In genomic region chr18:8709248-8710059, GRCh38 we compare ENCODE assay signal across 22 cellular contexts. TPM values are rescaled to one million over a fixed set of nuclear protein-coding genes. Genes with fewer than 3 reads are reported as not detected.
A peak's percentile ranks its signal among the peaks of the same experiment; 100 is the strongest.
DNase-seq lines count a peak whose midpoint lies in the region; ATAC-seq, FAIRE-seq and TF ChIP-seq lines count a peak whose summit lies in the region.
"Had no signal": no experiment of that assay in that cellular context is flagged by ENCODE, and none has a peak within 500 bp of the region (broad histone marks: within the 10 kb centered on the region; RNA-seq: fewer than 3 reads in every experiment).

No MANE protein-coding gene starts in this region.

- H3K9ac ChIP-seq in adipocyte (ENCODE audit: low read length) (no peak overlapping the region), SK-N-SH (no peak overlapping the region)
- H3K9ac ChIP-seq: parathyroid adenoma had no signal

- H3K4me2 ChIP-seq in SK-N-SH = no peak overlapping the region; the same call in 1 of the 2 replicates

- TF ChIP-seq RAD21 in SK-N-SH (IDR thresholded peaks at IDR 0.05; ENCODE audit: low read length) = no peak

- ATAC-seq in activated CD4-positive, alpha-beta T cell treated with anti-CD3 and anti-CD28 coated beads for 36 hours = no peak
- ATAC-seq: foreskin keratinocyte had no signal

- H4K20me1 ChIP-seq in SK-N-SH (ENCODE audit: insufficient read depth) = peaks cover 49% of the 10 kb centered on the region

- H3K9me3 ChIP-seq in HEK293 (ENCODE audit: control insufficient read depth, insufficient read depth, low read depth, low read length) = no peaks in the 10 kb centered on the region
- no peaks in the 10 kb centered on the region for H3K9me3 ChIP-seq in adipocyte (ENCODE audit: control insufficient read depth, low read length)
- no peaks in the 10 kb centered on the region for H3K9me3 ChIP-seq in vagina
- no peaks in the 10 kb centered on the region for H3K9me3 ChIP-seq in SK-N-SH
- H3K9me3 ChIP-seq: Caco-2, MG63, testis had no signal

- H3K4me3 ChIP-seq in HEK293 (ENCODE audit: low read depth, low read length) (no peak overlapping the region), adipocyte (ENCODE audit: low read length) (no peak overlapping the region), vagina (no peak overlapping the region), SK-N-SH (ENCODE audit: low read depth in 2 of 2, low read length in 1 of 2) (peak overlapping the region in 1 of 2 experiments; percentile 2; a peak in 1 of 4 replicates)
- H3K4me3 ChIP-seq: MG63, testis had no signal

- peaks cover 82% of the 10 kb centered on the region for H3K79me2 ChIP-seq in SK-N-SH (ENCODE audit: insufficient read depth)
- H3K79me2 ChIP-seq: parathyroid adenoma had no signal

- H3K27ac ChIP-seq in HEK293 (ENCODE audit: extremely low read depth, low read depth, low read length) = no peak overlapping the region
- peak overlapping the region; percentile 47 for H3K27ac ChIP-seq in vagina
- no peak overlapping the region for H3K27ac ChIP-seq in SK-N-SH (ENCODE audit: low read depth in 2 of 2, low read length in 1 of 2)
- H3K27ac ChIP-seq: foreskin keratinocyte, HL-60, parathyroid adenoma had no signal

- H2AFZ ChIP-seq in SK-N-SH (ENCODE audit: low read depth) = no peak overlapping the region
- H2AFZ ChIP-seq: parathyroid adenoma had no signal

- DNase-seq in adipocyte (ENCODE audit: low read depth) = peak; percentile 28
- peak; percentile 3 for DNase-seq in inferior parietal cortex (ENCODE audit: extremely low spot score)
- peak in 1 of 2 donors; percentile 10 for DNase-seq in vagina (ENCODE audit: extremely low spot score in 2 of 2)
- no peak for DNase-seq in SK-N-SH
- DNase-seq in activated CD4-positive, alpha-beta T cell treated with anti-CD3 and anti-CD28 coated beads for 36 hours = no peak
- DNase-seq in D721Med (ENCODE audit: insufficient read length, low spot score) = no peak
- DNase-seq: activated CD4-positive, alpha-beta T cell treated with anti-CD3 and anti-CD28 coated beads, Interleukin-2, amount 50 U/mL, for 48 hours; amniotic stem cell; Caco-2; caudate nucleus; foreskin keratinocyte; MG63; NCI-H1436 treated with DMSO at 0.1 percent for 48 hours; NCI-H2171 treated with DMSO at 0.1 percent for 48 hours; SHP77; testis had no signal

- H3K9me3 Mint-ChIP-seq in activated CD4-positive, alpha-beta T cell treated with anti-CD3 and anti-CD28 coated beads for 36 hours (ENCODE audit: low read depth) = no peaks in the 10 kb centered on the region
- H3K9me3 Mint-ChIP-seq: T-helper 1 cell treated with Interleukin-12 subunit alpha and Interleukin-12 subunit beta and Interleukin-4 antibody, amounts not matched to agents 30 μg/mL and 1 μg/mL, for 36 hours had no signal

- TF ChIP-seq CTCF in HEK293 (tag by site-specific recombination; IDR thresholded peaks at IDR 0.05) (no peak), vagina (IDR thresholded peaks at IDR 0.05) (no peak), SK-N-SH (IDR thresholded peaks at IDR 0.05) (no peak), D721Med (IDR thresholded peaks at IDR 0.05; ENCODE audit: insufficient read depth, missing control alignments) (no peak)

- H3F3A ChIP-seq in SK-N-SH (replicated peaks; ENCODE audit: insufficient read depth) = no peaks in the 10 kb centered on the region

- H3K4me1 Mint-ChIP-seq in activated CD4-positive, alpha-beta T cell treated with anti-CD3 and anti-CD28 coated beads for 36 hours = peaks cover 6% of the 10 kb centered on the region

- H3K4me3 Mint-ChIP-seq in activated CD4-positive, alpha-beta T cell treated with anti-CD3 and anti-CD28 coated beads for 36 hours = no peak overlapping the region
- H3K4me3 Mint-ChIP-seq: B cell; T-helper 1 cell treated with Interleukin-12 subunit alpha and Interleukin-12 subunit beta and Interleukin-4 antibody, amounts not matched to agents 30 μg/mL and 1 μg/mL, for 36 hours had no signal

- intact Hi-C loops in vagina (cut with DNase I) = no loop called here
- intact Hi-C loops in activated CD4-positive, alpha-beta T cell treated with anti-CD3 and anti-CD28 coated beads for 36 hours (cut with DNase I, micrococcal nuclease) = loop anchor here (5.0 to 10.0 kb wide), 3 partner anchors 435 to 1142 kb away; partner anchors contain the start of genes PTPRM (in 1 of the 2) and TWSG1 (in 1 of the 2)

- H3K36me3 ChIP-seq in HEK293 (ENCODE audit: control insufficient read depth in 2 of 2, insufficient read depth in 1 of 2, low read length in 2 of 2) (no peaks in the 10 kb centered on the region), adipocyte (ENCODE audit: control insufficient read depth, insufficient read depth, low read length, severe bottlenecking) (no peaks in the 10 kb centered on the region), vagina (no peaks in the 10 kb centered on the region), SK-N-SH (replicated peaks in 1 of 2; ENCODE audit: control insufficient read depth in 1 of 2, insufficient read depth in 2 of 2, low read length in 1 of 2) (peaks cover 6 to 11% of the 10 kb centered on the region in 2 experiments)

- no peaks in the 10 kb centered on the region for H3K36me3 Mint-ChIP-seq in activated CD4-positive, alpha-beta T cell treated with anti-CD3 and anti-CD28 coated beads for 36 hours (ENCODE audit: low read depth)

- H3K27me3 Mint-ChIP-seq in activated CD4-positive, alpha-beta T cell treated with anti-CD3 and anti-CD28 coated beads for 36 hours = peaks cover 27% of the 10 kb centered on the region

- POLR2A ChIA-PET in HEK293 (lab: Yijun Ruan, JAX) = interaction anchor here (0.7 kb wide), 1 partner anchor 196 kb away, joined by 10 read pairs; no protein-coding TSS in a partner anchor
- POLR2A ChIA-PET in SK-N-SH (lab: Yijun Ruan, JAX) = interaction anchor here (2.9 kb wide), 1 partner anchor 57 kb away, joined by 18 read pairs; no protein-coding TSS in a partner anchor
- POLR2A ChIA-PET in activated CD4-positive, alpha-beta T cell treated with anti-CD3 and anti-CD28 coated beads for 36 hours (lab: Charles Lee) = no interaction called here

- no peak for FAIRE-seq in D721Med (lab: Jason Lieb, UNC)
- FAIRE-seq: keratinocyte had no signal

- TF ChIP-seq EP300 in SK-N-SH (IDR thresholded peaks at IDR 0.05; ENCODE audit: borderline replicate concordance in 1 of 2, low read depth in 1 of 2, low read length in 1 of 2) = no peak

- CTCF ChIA-PET in HEK293 (lab: Yijun Ruan, JAX) = interaction anchor here (1.3 to 2.7 kb wide), 4 partner anchors 11 to 438 kb away, joined by 3 to 17 read pairs (median 8); no protein-coding TSS in a partner anchor
- CTCF ChIA-PET in SK-N-SH (lab: Yijun Ruan, JAX) = interaction anchor here (2.7 kb wide), 1 partner anchor 77 kb away, joined by 7 read pairs; no protein-coding TSS in a partner anchor
- CTCF ChIA-PET in activated CD4-positive, alpha-beta T cell treated with anti-CD3 and anti-CD28 coated beads for 36 hours (lab: Charles Lee) = interaction anchor here (0.7 to 1.0 kb wide), 2 partner anchors 13 to 25 kb away, joined by 3 read pairs; no protein-coding TSS in a partner anchor

- H3K27me3 ChIP-seq in adipocyte (replicated peaks; ENCODE audit: control insufficient read depth, insufficient read depth, low read length) (no peaks in the 10 kb centered on the region), vagina (no peaks in the 10 kb centered on the region), SK-N-SH (ENCODE audit: insufficient read depth) (no peaks in the 10 kb centered on the region)
- H3K27me3 ChIP-seq: foreskin keratinocyte, MG63, testis had no signal

- H3K27ac Mint-ChIP-seq in activated CD4-positive, alpha-beta T cell treated with anti-CD3 and anti-CD28 coated beads for 36 hours = no peak overlapping the region
- H3K27ac Mint-ChIP-seq: B cell; T-helper 1 cell treated with Interleukin-12 subunit alpha and Interleukin-12 subunit beta and Interleukin-4 antibody, amounts not matched to agents 30 μg/mL and 1 μg/mL, for 36 hours had no signal

- 95% methylated on average over 14 of the region's 14 CpGs for WGBS in SK-N-SH (ENCODE audit: low lambda C conversion rate)

- no peaks in the 10 kb centered on the region; the same call in 1 of the 2 replicates for H3K4me1 ChIP-seq in HEK293 (ENCODE audit: control insufficient read depth, insufficient read depth, low read length)
- H3K4me1 ChIP-seq in adipocyte (ENCODE audit: control insufficient read depth, insufficient read depth, low read length) = peaks cover 9% of the 10 kb centered on the region
- H3K4me1 ChIP-seq in vagina = peaks cover 22% of the 10 kb centered on the region
- H3K4me1 ChIP-seq in SK-N-SH (ENCODE audit: control insufficient read depth in 1 of 2, insufficient read depth in 2 of 2, low read depth in 1 of 2, low read length in 1 of 2) = peaks cover under 1 to 22% of the 10 kb centered on the region in 2 experiments; a peak in 2 of 4 replicates
- H3K4me1 ChIP-seq: foreskin keratinocyte had no signal

- TF ChIP-seq POLR2A in vagina (IDR thresholded peaks at IDR 0.05) = no peak

- H3K9me2 ChIP-seq in SK-N-SH = no peaks in the 10 kb centered on the region

TF ChIP-seq in HEK293, 187 proteins besides CTCF, POLR2A, EP300 and RAD21 (continues in another document):
- TF ChIP-seq ZNF121 (tag by site-specific recombination; IDR thresholded peaks at IDR 0.05) (0 out of 2 replicates have a peak, but pooled peaks have one; percentile 21), ZNF530 (tag by site-specific recombination; IDR thresholded peaks at IDR 0.05; ENCODE audit: low read depth) (no peak)

TF ChIP-seq in SK-N-SH, 30 proteins besides CTCF, POLR2A, EP300 and RAD21 (continues in another document):
- TF ChIP-seq CHD2 (IDR thresholded peaks at IDR 0.05; ENCODE audit: low read length, partially characterized antibody) = no peak
- no peak for TF ChIP-seq IRF3 (IDR thresholded peaks at IDR 0.05; ENCODE audit: low read depth, low read length)

RNA-seq across cellular contexts. Expression of gene MTCL1, which starts 4.1 kb away (rescaled TPM):
- 23.6 TPM for total RNA-seq in vagina
- polyA plus RNA-seq in SK-N-SH (2012; rRNA removed) = 28.0 and 33.5 TPM in 2 replicates
- polyA plus RNA-seq in SK-N-SH (2012; cell fraction: cytosol; rRNA removed) = 17.3 and 20.2 TPM in 2 replicates
- polyA plus RNA-seq in SK-N-SH (2012; cell fraction: nucleus; rRNA removed) = 139 and 156 TPM in 2 replicates
- total RNA-seq in activated CD4-positive, alpha-beta T cell treated with anti-CD3 and anti-CD28 coated beads for 36 hours = under 1 TPM; 0.14 to 0.35 TPM

Comparison
In these comparisons a context has a peak if more than half of its experiments do, and no peak if none do; other contexts are left out.
1. DNase-seq: peak in adipocyte (single experiment) and inferior parietal cortex (single experiment); none in SK-N-SH (single experiment), activated CD4-positive, alpha-beta T cell treated with anti-CD3 and anti-CD28 coated beads for 36 hours (single experiment) and D721Med (single experiment).
2. RNA of gene MTCL1, which starts 4.1 kb away (total RNA-seq): 23.6 TPM in vagina (single experiment); 0.14 to 0.35 TPM in activated CD4-positive, alpha-beta T cell treated with anti-CD3 and anti-CD28 coated beads for 36 hours; every median in the first group is over 10 times any median in the second.